1 cellular context compared by ENCODE assay signal in the genomic region with DNA sequence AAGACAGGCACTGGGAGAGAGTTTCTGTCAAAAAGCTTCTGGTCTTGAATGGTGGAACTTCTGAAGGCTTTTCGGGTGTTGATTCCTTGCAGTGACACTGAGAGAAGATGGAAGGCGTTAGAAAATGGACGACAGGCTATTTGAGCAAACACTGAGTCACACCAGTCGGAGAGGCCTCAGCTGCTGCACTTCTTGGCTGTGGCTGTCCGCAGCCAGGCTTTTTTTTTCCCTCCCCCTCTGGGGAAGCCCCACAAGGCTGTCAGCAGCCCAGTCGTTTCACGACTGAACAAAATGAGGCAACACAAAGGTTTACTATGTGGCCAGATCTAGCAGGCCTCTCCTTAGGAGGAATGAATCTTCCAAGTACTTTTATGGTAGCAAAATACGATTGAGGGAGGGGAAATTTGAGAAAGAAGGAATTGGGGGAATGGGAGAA.
TF ChIP-seq lines count a peak whose summit lies in the region.

No MANE protein-coding gene starts in this region.

TF ChIP-seq in IMR-90, 13 proteins besides CTCF, POLR2A, EP300 and RAD21 (continued from another document):
- peak; percentile 79 for TF ChIP-seq FOS (IDR thresholded peaks at IDR 0.05; ENCODE audit: low read depth, low read length)
- TF ChIP-seq ELK1 (IDR thresholded peaks at IDR 0.05; ENCODE audit: borderline replicate concordance, low read depth, low read length), result no peak
- peak; percentile 90 for TF ChIP-seq CEBPB (IDR thresholded peaks at IDR 0.05; ENCODE audit: low read depth, low read length)
- no peak for TF ChIP-seq RFX5 (IDR thresholded peaks at IDR 0.05; ENCODE audit: low read depth, low read length)
